9 cellular contexts compared by ENCODE assay signal in genomic region chr22:21014202-21015050, GRCh38. TPM values are rescaled to one million over a fixed set of nuclear protein-coding genes. Genes with fewer than 3 reads are reported as not detected.
DNase-seq lines count a peak whose midpoint lies in the region; ATAC-seq and TF ChIP-seq lines count a peak whose summit lies in the region.
"Had no signal": no experiment of that assay in that cellular context is flagged by ENCODE, and none has a peak within 500 bp of the region (broad histone marks: within the 10 kb centered on the region; RNA-seq: fewer than 3 reads in every experiment).

No MANE protein-coding gene starts in this region.

- H3K27ac Mint-ChIP-seq in naive thymus-derived CD4-positive, alpha-beta T cell: peak overlapping the region; percentile 73 to 96 (median 89)
- H3K27ac Mint-ChIP-seq in stimulated activated effector memory CD8-positive, alpha-beta T cell treated with anti-CD3 and anti-CD28 coated beads, Interleukin-12 subunit alpha, Interleukin-12 subunit beta, amount 100 ng/mL, for 72 hours: peak overlapping the region; percentile 90

- peaks cover 0 to 21% (median 0%) of the 10 kb centered on the region in 5 donors for H3K27me3 Mint-ChIP-seq in naive thymus-derived CD4-positive, alpha-beta T cell

- DNase-seq in COR-L47 (lab: John Stamatoyannopoulos, UW) (peak; percentile 98), Panc1 (ENCODE audit: low read depth, low spot score) (no peak), fibroblast of lung (ENCODE audit: low read depth in 2 of 2) (peak; percentile 87 to 92)
- DNase-seq in Jurkat, Clone E6-1 (ENCODE audit: low read depth, low spot score): peak; percentile 88
- DNase-seq in activated T-helper 1 cell treated with anti-CD3 and anti-CD28 coated beads, Interleukin-2, amount 50 U/mL, for 16 hours (ENCODE audit: low read depth in 1 of 2, low spot score in 1 of 2): peak; percentile 70 to 76
- peak; percentile 62 to 83 (median 70) for DNase-seq in naive thymus-derived CD4-positive, alpha-beta T cell
- peak; percentile 74 to 92 for DNase-seq in stimulated activated effector memory CD8-positive, alpha-beta T cell treated with anti-CD3 and anti-CD28 coated beads, Interleukin-12 subunit alpha, Interleukin-12 subunit beta, amount 100 ng/mL, for 72 hours (ENCODE audit: low spot score in 2 of 2)

- CTCF ChIA-PET in Panc1 (lab: Charles Lee): no interaction called here
- CTCF ChIA-PET in naive thymus-derived CD4-positive, alpha-beta T cell (lab: Charles Lee): no interaction called here

- peaks cover 12% of the 10 kb centered on the region for H3K4me1 ChIP-seq in Panc1 (ENCODE audit: control insufficient read depth, insufficient read depth, low read length)
- peaks cover 14% of the 10 kb centered on the region for H3K4me1 ChIP-seq in fibroblast of lung (ENCODE audit: control insufficient read depth, extremely low read depth, insufficient read depth, low read length)
- H3K4me1 ChIP-seq in naive thymus-derived CD4-positive, alpha-beta T cell (ENCODE audit: control insufficient read depth in 2 of 2, insufficient read depth in 2 of 2, low read length in 2 of 2): peaks cover 13 to 17% of the 10 kb centered on the region in 2 donors

- H4K20me1 ChIP-seq in fibroblast of lung (ENCODE audit: control insufficient read depth, extremely low read depth, insufficient read depth, low read length): no peaks in the 10 kb centered on the region

- no peaks in the 10 kb centered on the region for H3K27me3 ChIP-seq in Panc1 (ENCODE audit: control insufficient read depth, insufficient read depth, low read length)
- no peaks in the 10 kb centered on the region for H3K27me3 ChIP-seq in fibroblast of lung (ENCODE audit: control insufficient read depth, insufficient read depth, low read length)
- H3K27me3 ChIP-seq in naive thymus-derived CD4-positive, alpha-beta T cell (ENCODE audit: control insufficient read depth in 2 of 2, insufficient read depth in 2 of 2, low read length in 2 of 2): no peaks in the 10 kb centered on the region

- peak overlapping the region; percentile 99 for H3K4me2 ChIP-seq in fibroblast of lung (ENCODE audit: extremely low read depth, insufficient read depth, low read length)

- peak overlapping the region; percentile 49 for H3K4me3 ChIP-seq in Jurkat, Clone E6-1 (ENCODE audit: low read length)
- peak overlapping the region; percentile 65 to 73 for H3K4me3 ChIP-seq in Panc1 (ENCODE audit: low read depth in 2 of 2, low read length in 2 of 2)
- peak overlapping the region; percentile 33 to 67 (median 54) for H3K4me3 ChIP-seq in fibroblast of lung (replicated peaks in 1 of 4; ENCODE audit: control extremely low read depth in 1 of 4, insufficient read depth in 1 of 4, low read depth in 3 of 4, low read length in 4 of 4)
- H3K4me3 ChIP-seq in naive thymus-derived CD4-positive, alpha-beta T cell (ENCODE audit: low read length): peak overlapping the region; percentile 68

- TF ChIP-seq CTCF in Panc1 (IDR thresholded peaks at IDR 0.05) (no peak), fibroblast of lung (conservative IDR thresholded peaks at IDR 0.05 in 1 of 2, IDR thresholded peaks at IDR 0.05 in 1 of 2; ENCODE audit: low read depth in 1 of 2, low read length in 2 of 2) (no peak)

- H3K4me3 Mint-ChIP-seq in naive thymus-derived CD4-positive, alpha-beta T cell: peak overlapping the region; percentile 82 to 89 (median 85)
- H3K4me3 Mint-ChIP-seq in stimulated activated effector memory CD8-positive, alpha-beta T cell treated with anti-CD3 and anti-CD28 coated beads, Interleukin-12 subunit alpha, Interleukin-12 subunit beta, amount 100 ng/mL, for 72 hours: peak overlapping the region; percentile 90

- peaks cover 17 to 36% (median 29%) of the 10 kb centered on the region in 7 donors for H3K4me1 Mint-ChIP-seq in naive thymus-derived CD4-positive, alpha-beta T cell
- H3K4me1 Mint-ChIP-seq in stimulated activated effector memory CD8-positive, alpha-beta T cell treated with anti-CD3 and anti-CD28 coated beads, Interleukin-12 subunit alpha, Interleukin-12 subunit beta, amount 100 ng/mL, for 72 hours: peaks cover 26% of the 10 kb centered on the region

- intact Hi-C loops in Panc1 (cut with micrococcal nuclease; ENCODE audit: unreplicated experiment): no loop called here
- intact Hi-C loops in naive thymus-derived CD4-positive, alpha-beta T cell (cut with micrococcal nuclease): loop anchor here (1.0 kb wide), 2 partner anchors 12 to 97 kb away; partner anchors contain the start of genes THAP7 (in 2 of the 2) and CRKL (in 1 of the 2)

- H3K9me3 Mint-ChIP-seq in naive thymus-derived CD4-positive, alpha-beta T cell: no peaks in the 10 kb centered on the region
- no peaks in the 10 kb centered on the region for H3K9me3 Mint-ChIP-seq in stimulated activated effector memory CD8-positive, alpha-beta T cell treated with anti-CD3 and anti-CD28 coated beads, Interleukin-12 subunit alpha, Interleukin-12 subunit beta, amount 100 ng/mL, for 72 hours

- H3K79me2 ChIP-seq in fibroblast of lung (ENCODE audit: control insufficient read depth, insufficient read depth, low read length): no peaks in the 10 kb centered on the region

- BruUV-seq in Panc1 (replicated peaks; lab: Mats Ljungman, UMichigan): no TSS peak

- peak overlapping the region; percentile 73 for H2AFZ ChIP-seq in fibroblast of lung (ENCODE audit: low read length)

- H3K9me3 ChIP-seq in Panc1 (ENCODE audit: control insufficient read depth, insufficient read depth, low read depth, low read length): no peaks in the 10 kb centered on the region
- H3K9me3 ChIP-seq in fibroblast of lung (ENCODE audit: control insufficient read depth, insufficient read depth, low read depth, low read length): no peaks in the 10 kb centered on the region
- no peaks in the 10 kb centered on the region for H3K9me3 ChIP-seq in naive thymus-derived CD4-positive, alpha-beta T cell (ENCODE audit: control insufficient read depth in 2 of 3, low read length in 3 of 3)

- H3K27ac ChIP-seq in Panc1 (ENCODE audit: low read length) (peak overlapping the region; percentile 65; the same call in 1 of the 2 replicates), fibroblast of lung (ENCODE audit: insufficient read depth, low read length) (peak overlapping the region; percentile 93)
- peak overlapping the region; percentile 59 for H3K27ac ChIP-seq in naive thymus-derived CD4-positive, alpha-beta T cell (ENCODE audit: low read depth, low read length)
- H3K27ac ChIP-seq: epithelial cell of prostate had no signal

- H3K36me3 ChIP-seq in Panc1 (ENCODE audit: control insufficient read depth, insufficient read depth, low read length) (no peaks in the 10 kb centered on the region), fibroblast of lung (ENCODE audit: control insufficient read depth, insufficient read depth, low read length) (no peaks in the 10 kb centered on the region)
- H3K36me3 ChIP-seq in naive thymus-derived CD4-positive, alpha-beta T cell (ENCODE audit: control insufficient read depth in 2 of 3, insufficient read depth in 3 of 3, low read length in 3 of 3): no peaks in the 10 kb centered on the region

- no peaks in the 10 kb centered on the region for H3K36me3 Mint-ChIP-seq in naive thymus-derived CD4-positive, alpha-beta T cell
- no peaks in the 10 kb centered on the region for H3K36me3 Mint-ChIP-seq in stimulated activated effector memory CD8-positive, alpha-beta T cell treated with anti-CD3 and anti-CD28 coated beads, Interleukin-12 subunit alpha, Interleukin-12 subunit beta, amount 100 ng/mL, for 72 hours

- H3K9ac ChIP-seq in fibroblast of lung (ENCODE audit: insufficient read depth, low read length): peak overlapping the region; percentile 72

- peak; percentile 78 for ATAC-seq in GM21515 (IDR thresholded peaks at IDR 0.05; ENCODE audit: unreplicated experiment)
- ATAC-seq in Panc1: peak; percentile 95
- ATAC-seq in naive thymus-derived CD4-positive, alpha-beta T cell: peak; percentile 93
- ATAC-seq in stimulated activated effector memory CD8-positive, alpha-beta T cell treated with anti-CD3 and anti-CD28 coated beads, Interleukin-12 subunit alpha, Interleukin-12 subunit beta, amount 100 ng/mL, for 72 hours: peak; percentile 95

- POLR2A ChIA-PET in Panc1 (lab: Charles Lee): interaction anchor here (0.6 kb wide), 2 partner anchors 9 to 10 kb away, joined by 5 to 6 read pairs; no protein-coding TSS in a partner anchor
- POLR2A ChIA-PET in naive thymus-derived CD4-positive, alpha-beta T cell (lab: Charles Lee): interaction anchor here (1.2 to 2.7 kb wide), 2 partner anchors 12 to 42 kb away, joined by 3 to 12 read pairs; no protein-coding TSS in a partner anchor

- in situ Hi-C loops in Panc1 (cut with HindIII; ENCODE audit: low pct_unique_long_range_greater_than_20kb, low sequenced_read_pairs): no loop called here

RNA-seq across cellular contexts. Expression of gene P2RX6, which starts 0.5 kb away (rescaled TPM):
- polyA plus RNA-seq in Jurkat, Clone E6-1 (2012; ENCODE audit: insufficient read depth, insufficient read length): not detected
- total RNA-seq in Panc1 (2021; ENCODE audit: unreplicated experiment) (0.46 TPM), fibroblast of lung (4.6 and 17.8 TPM in 2 replicates)
- 0.17 TPM for polyA plus RNA-seq in Panc1 (2012; ENCODE audit: insufficient read length)
- 0.84 and 3.6 TPM in 2 replicates for polyA plus RNA-seq in fibroblast of lung
- 1.9 and 6.0 TPM in 2 replicates for polyA plus RNA-seq in fibroblast of lung (2012)
- 4.1 and 8.2 TPM in 2 replicates for polyA minus RNA-seq in fibroblast of lung (ENCODE audit: low replicate concordance)
- total RNA-seq in naive thymus-derived CD4-positive, alpha-beta T cell: 1 to 10 TPM in 2 of 5 experiments, under 1 TPM in 3; 0.46 to 1.7 (median 0.66) TPM
- under 1 TPM in 1 of 2 donors, not detected in 1; 0.15 TPM for polyA plus RNA-seq in naive thymus-derived CD4-positive, alpha-beta T cell

RNA-seq across cellular contexts. Expression of gene THAP7, which starts 12.5 kb away (rescaled TPM):
- polyA plus RNA-seq in Jurkat, Clone E6-1 (2012; ENCODE audit: insufficient read depth, insufficient read length): 61.4 TPM
- 23.5 TPM for total RNA-seq in Panc1 (2021; ENCODE audit: unreplicated experiment)
- 27.8 TPM for polyA plus RNA-seq in Panc1 (2012; ENCODE audit: insufficient read length)
- total RNA-seq in fibroblast of lung: 25.9 and 26.3 TPM in 2 replicates
- 15.7 and 15.8 TPM in 2 replicates for polyA plus RNA-seq in fibroblast of lung
- polyA plus RNA-seq in fibroblast of lung (2012): 19.7 and 22.0 TPM in 2 replicates
- 9.0 and 9.9 TPM in 2 replicates for polyA minus RNA-seq in fibroblast of lung (ENCODE audit: low replicate concordance)
- total RNA-seq in naive thymus-derived CD4-positive, alpha-beta T cell: 10 to 100 TPM; 25.8 to 73.3 (median 64.7) TPM
- 10 to 100 TPM; 53.8 to 69.3 TPM for polyA plus RNA-seq in naive thymus-derived CD4-positive, alpha-beta T cell

RNA-seq across cellular contexts. Expression of gene SLC7A4, which starts 17.9 kb away (rescaled TPM):
- not detected for polyA plus RNA-seq in Jurkat, Clone E6-1 (2012; ENCODE audit: insufficient read depth, insufficient read length)
- not detected for total RNA-seq in Panc1 (2021; ENCODE audit: unreplicated experiment)
- polyA plus RNA-seq in Panc1 (2012; ENCODE audit: insufficient read length): not detected
- total RNA-seq in fibroblast of lung: 0.26 and 0.83 TPM in 2 replicates
- 0.08 and 0.92 TPM in 2 replicates for polyA plus RNA-seq in fibroblast of lung
- 0.28 and 2.5 TPM in 2 replicates for polyA plus RNA-seq in fibroblast of lung (2012)
- polyA minus RNA-seq in fibroblast of lung (ENCODE audit: low replicate concordance): 8.4 TPM in 1 of 2 replicates, not detected in the other
- under 1 TPM in 2 of 5 experiments, not detected in 3; 0.13 TPM for total RNA-seq in naive thymus-derived CD4-positive, alpha-beta T cell
- polyA plus RNA-seq in naive thymus-derived CD4-positive, alpha-beta T cell: under 1 TPM in 1 of 2 donors, not detected in 1; 0.08 TPM

RNA-seq across cellular contexts. Expression of gene LRRC74B, which starts 31.3 kb away (rescaled TPM):
- not detected for polyA plus RNA-seq in Jurkat, Clone E6-1 (2012; ENCODE audit: insufficient read depth, insufficient read length)
- total RNA-seq in Panc1 (2021; ENCODE audit: unreplicated experiment): not detected
- not detected for polyA plus RNA-seq in Panc1 (2012; ENCODE audit: insufficient read length)
- under 0.01 TPM in 1 of 2 replicates, not detected in the other for total RNA-seq in fibroblast of lung
- polyA plus RNA-seq in fibroblast of lung: not detected in 2 replicates
- polyA plus RNA-seq in fibroblast of lung (2012): not detected in 2 replicates
- polyA minus RNA-seq in fibroblast of lung (ENCODE audit: low replicate concordance): not detected in 2 replicates
- total RNA-seq in naive thymus-derived CD4-positive, alpha-beta T cell: not detected
- not detected for polyA plus RNA-seq in naive thymus-derived CD4-positive, alpha-beta T cell

RNA-seq across cellular contexts. Expression of gene LZTR1, which starts 32.3 kb away (rescaled TPM):
- polyA plus RNA-seq in Jurkat, Clone E6-1 (2012; ENCODE audit: insufficient read depth, insufficient read length): 45.9 TPM
- 40.2 TPM for total RNA-seq in Panc1 (2021; ENCODE audit: unreplicated experiment)
- 30.9 TPM for polyA plus RNA-seq in Panc1 (2012; ENCODE audit: insufficient read length)
- 51.9 and 75.8 TPM in 2 replicates for total RNA-seq in fibroblast of lung
- polyA plus RNA-seq in fibroblast of lung: 25.1 and 27.4 TPM in 2 replicates
- 30.9 and 31.8 TPM in 2 replicates for polyA plus RNA-seq in fibroblast of lung (2012)
- 129 and 153 TPM in 2 replicates for polyA minus RNA-seq in fibroblast of lung (ENCODE audit: low replicate concordance)
- 100 to 1,000 TPM in 2 of 5 experiments, 10 to 100 TPM in 3; 61.8 to 104 (median 74.2) TPM for total RNA-seq in naive thymus-derived CD4-positive, alpha-beta T cell
- polyA plus RNA-seq in naive thymus-derived CD4-positive, alpha-beta T cell: 10 to 100 TPM; 11.4 to 15.6 TPM
